20 cellular contexts compared by ENCODE assay signal in genomic region chr2:133138693-133139092, GRCh38.
DNase-seq lines count a peak whose midpoint lies in the region; ATAC-seq, FAIRE-seq and TF ChIP-seq lines count a peak whose summit lies in the region.
"Had no signal": no experiment of that assay in that cellular context is flagged by ENCODE, and none has a peak within 500 bp of the region (broad histone marks: within the 10 kb centered on the region; RNA-seq: fewer than 3 reads in every experiment).

No MANE protein-coding gene starts in this region.

- H2BK12ac ChIP-seq in H1 (ENCODE audit: low read depth, low read length) = peak overlapping the region; percentile 28; the same call in 1 of the 2 replicates

- H2BK15ac ChIP-seq in H1 (ENCODE audit: low read length) = no peak overlapping the region

- H4K91ac ChIP-seq in H1 (replicated peaks; ENCODE audit: insufficient read length, low read length) = no peak overlapping the region

- H3K9me3 ChIP-seq in HEK293 (ENCODE audit: control insufficient read depth, insufficient read depth, low read depth, low read length) (no peaks in the 10 kb centered on the region), H1 (ENCODE audit: insufficient read depth in 2 of 2, low read depth in 1 of 2, low read length in 1 of 2) (no peaks in the 10 kb centered on the region), thyroid gland (no peaks in the 10 kb centered on the region)

- H3K4me3 ChIP-seq in HEK293 (ENCODE audit: low read depth, low read length) = no peak overlapping the region
- H3K4me3 ChIP-seq in H1 (ENCODE audit: extremely low read depth in 1 of 4, insufficient read depth in 2 of 4, low read depth in 3 of 4, low read length in 4 of 4) = no peak overlapping the region
- H3K4me3 ChIP-seq in thyroid gland (replicated peaks in 1 of 3) = no peak overlapping the region

- H2AK5ac ChIP-seq in H1 (ENCODE audit: low read depth, low read length) = 0 out of 2 replicates have a peak overlapping the region, but pooled peaks have one; percentile 1

- TF ChIP-seq RAD21 in H1 (IDR thresholded peaks at IDR 0.05 in 1 of 2, conservative IDR thresholded peaks at IDR 0.05 in 1 of 2; ENCODE audit: low read depth in 2 of 2, low read length in 2 of 2) = no peak

- no peaks in the 10 kb centered on the region; the same call in 1 of the 2 replicates for H3K23me2 ChIP-seq in H1 (ENCODE audit: low read depth, low read length)

- TF ChIP-seq POLR2A in H1 (IDR thresholded peaks at IDR 0.05; ENCODE audit: control extremely low read depth in 1 of 2, low read depth in 2 of 2, low read length in 2 of 2) (no peak), thyroid gland (IDR thresholded peaks at IDR 0.05) (no peak)

- no peak overlapping the region for H2BK120ac ChIP-seq in H1 (replicated peaks; ENCODE audit: low read depth, low read length)

- no peak overlapping the region for H3K14ac ChIP-seq in H1 (ENCODE audit: insufficient read length)

- ATAC-seq in HG03342 (IDR thresholded peaks at IDR 0.05; ENCODE audit: unreplicated experiment) = no peak
- ATAC-seq: HepG2, Panc1 had no signal

- no peak overlapping the region for H4K8ac ChIP-seq in H1 (ENCODE audit: extremely low read depth, insufficient read depth, low read length)

- no peaks in the 10 kb centered on the region; a peak in 1 of 7 replicates for H3K27me3 ChIP-seq in H1 (replicated peaks in 1 of 4; ENCODE audit: control insufficient read depth in 3 of 4, extremely low read depth in 1 of 4, insufficient read depth in 3 of 4, low read length in 3 of 4)
- no peaks in the 10 kb centered on the region for H3K27me3 ChIP-seq in thyroid gland

- no peak overlapping the region for H3K23ac ChIP-seq in H1 (ENCODE audit: insufficient read length)

- no peak overlapping the region for H2AFZ ChIP-seq in H1 (ENCODE audit: low read length)

- H3K56ac ChIP-seq in H1 (replicated peaks; ENCODE audit: insufficient read length, low read depth, low read length) = no peak overlapping the region

- no peak overlapping the region; the same call in 1 of the 2 replicates for H2BK20ac ChIP-seq in H1 (ENCODE audit: low read length)

- H3K79me2 ChIP-seq in H1 (ENCODE audit: control insufficient read depth in 1 of 2, insufficient read depth in 2 of 2, low read length in 2 of 2) = no peaks in the 10 kb centered on the region

- no peak overlapping the region for H3K4me2 ChIP-seq in H1 (ENCODE audit: insufficient read depth in 1 of 2, low read depth in 2 of 2, low read length in 2 of 2)
- H3K4me2 ChIP-seq: KMS-11 had no signal

- FAIRE-seq in H1 (lab: Jason Lieb, UNC) = peak; percentile 68
- FAIRE-seq: GM19239, HepG2 had no signal

- H3K27ac ChIP-seq in HEK293 (ENCODE audit: extremely low read depth, low read depth, low read length) (no peak overlapping the region), H1 (ENCODE audit: low read depth, low read length) (no peak overlapping the region), thyroid gland (no peak overlapping the region)
- H3K27ac ChIP-seq: KMS-11 had no signal

- peak overlapping the region; percentile 2 for H3K4ac ChIP-seq in H1 (replicated peaks; ENCODE audit: insufficient read length, low read depth, low read length)

- no peak overlapping the region for H3K18ac ChIP-seq in H1 (ENCODE audit: extremely low read depth, low read length)

- no peak overlapping the region for H3K9ac ChIP-seq in H1 (replicated peaks in 1 of 4; ENCODE audit: extremely low read depth in 1 of 4, low read depth in 3 of 4, low read length in 3 of 4)
- H3K9ac ChIP-seq: KMS-11 had no signal

- H3K4me1 ChIP-seq in HEK293 (ENCODE audit: control insufficient read depth, insufficient read depth, low read length) (no peaks in the 10 kb centered on the region), H1 (replicated peaks in 1 of 4; ENCODE audit: control insufficient read depth in 3 of 4, insufficient read depth in 4 of 4, low read length in 3 of 4) (peaks cover 0 to 17% (median 6%) of the 10 kb centered on the region in 4 experiments; a peak in 6 of 7 replicates), thyroid gland (peaks cover 0 to 5% of the 10 kb centered on the region in 2 donors)

- H3K79me1 ChIP-seq in H1 (ENCODE audit: low read depth, low read length) = no peaks in the 10 kb centered on the region

- no peak overlapping the region for H2BK5ac ChIP-seq in H1 (ENCODE audit: low read depth, low read length)

- TF ChIP-seq CTCF in HEK293 (tag by site-specific recombination; IDR thresholded peaks at IDR 0.05) = no peak
- no peak for TF ChIP-seq CTCF in H1 (IDR thresholded peaks at IDR 0.05; ENCODE audit: control extremely low read depth in 1 of 3, insufficient read depth in 1 of 3, low read depth in 1 of 3, low read length in 3 of 3)
- no peak for TF ChIP-seq CTCF in thyroid gland (IDR thresholded peaks at IDR 0.05)

- no peak for TF ChIP-seq EP300 in H1 (IDR thresholded peaks at IDR 0.05; ENCODE audit: borderline replicate concordance in 1 of 2, low read depth in 2 of 2, low read length in 2 of 2)

- POLR2A ChIA-PET in HEK293 (lab: Yijun Ruan, JAX) (no interaction called here), H1 (lab: Charles Lee; ENCODE audit: partially characterized antibody) (no interaction called here)

- WGBS in H1 (ENCODE audit: extremely low coverage in 1 of 2, insufficient coverage in 1 of 2, insufficient read length in 1 of 2, insufficient replicate concordance in 2 of 2, low coverage in 1 of 2, low lambda C conversion rate in 2 of 2, missing lambda C conversion rate in 1 of 2), 2 experiments = 67% methylated on average over 4 of the region's 4 CpGs; no CpG with 5 or more reads in 1 of the 2 experiments
- WGBS in thyroid gland, 2 donors = 63 to 72% methylated on average over 4 of the region's 4 CpGs

- H3K36me3 ChIP-seq in HEK293 (ENCODE audit: control insufficient read depth in 2 of 2, insufficient read depth in 1 of 2, low read length in 2 of 2) (no peaks in the 10 kb centered on the region), H1 (ENCODE audit: control insufficient read depth in 2 of 4, insufficient read depth in 4 of 4, low read length in 3 of 4) (no peaks in the 10 kb centered on the region), thyroid gland (no peaks in the 10 kb centered on the region)

- no peak overlapping the region for H4K5ac ChIP-seq in H1 (ENCODE audit: insufficient read length, low read depth, low read length)

- CTCF ChIA-PET in HEK293 (lab: Yijun Ruan, JAX) (no interaction called here), H1 (lab: Charles Lee; ENCODE audit: partially characterized antibody) (no interaction called here)

- intact Hi-C loops in thyroid gland (cut with DNase I) = no loop called here

- no peaks in the 10 kb centered on the region for H4K20me1 ChIP-seq in H1 (replicated peaks in 1 of 2; ENCODE audit: control insufficient read depth in 1 of 2, insufficient read depth in 2 of 2, low read length in 2 of 2)

- DNase-seq in H1 (ENCODE audit: low read depth in 1 of 2, low spot score in 2 of 2) (peak in 1 of 2 experiments; percentile 43), iPS-NIHi11 (ENCODE audit: low spot score) (peak; percentile 15), thyroid gland (peak; percentile 7 to 23), activated T-cell treated with anti-CD3 and anti-CD28 coated beads for 4 hours (no peak), NCI-H1436 treated with DMSO at 0.1 percent for 48 hours (lab: John Stamatoyannopoulos, UW) (no peak)
- DNase-seq: AML-193, COR-L47, DMS153, HCEC 1CT, NCI-H1092, NCI-H1694 treated with DMSO at 0.1 percent for 48 hours, NCI-H2107, NCI-H2227 treated with DMSO at 0.1 percent for 48 hours, NCI-H524 had no signal

TF ChIP-seq in HEK293, 187 proteins besides CTCF, POLR2A, EP300 and RAD21:
- TF ChIP-seq SCRT2 (tag by site-specific recombination; IDR thresholded peaks at IDR 0.05) (peak; percentile 63), ZNF624 (tag by site-specific recombination; IDR thresholded peaks at IDR 0.05) (no peak), ZNF571 (tag by site-specific recombination; IDR thresholded peaks at IDR 0.05) (no peak)

TF ChIP-seq in H1, 55 proteins besides CTCF, POLR2A, EP300 and RAD21:
- 0 out of 2 replicates have a peak, but pooled peaks have one; percentile 67 for TF ChIP-seq TCF12 (IDR thresholded peaks at IDR 0.05; ENCODE audit: low read depth, low read length)
- no peak for TF ChIP-seq TAF7 (optimal IDR thresholded peaks at IDR 0.05; ENCODE audit: borderline replicate concordance, low read depth, low read length)
- 0 out of 2 replicates have a peak, but pooled peaks have one; percentile 34 for TF ChIP-seq MAX (IDR thresholded peaks at IDR 0.05)
- no peak for TF ChIP-seq HDAC6 (IDR thresholded peaks at IDR 0.05; ENCODE audit: low read depth, low read length)
- TF ChIP-seq BRCA1 (IDR thresholded peaks at IDR 0.05; ENCODE audit: low read depth, low read length) = no peak
- TF ChIP-seq NANOG (IDR thresholded peaks at IDR 0.05; ENCODE audit: insufficient read depth, low read depth, low read length, poor library complexity, severe bottlenecking) = no peak
TF ChIP-seq in H1: peak in this region for 2.

Comparison
In these comparisons a context has a peak if more than half of its experiments do, and no peak if none do; other contexts are left out.
1. DNase-seq: peak in iPS-NIHi11 (single experiment) and thyroid gland (2 of 2); none in activated T-cell treated with anti-CD3 and anti-CD28 coated beads for 4 hours (single experiment) and NCI-H1436 treated with DMSO at 0.1 percent for 48 hours (single experiment).